ENCODE assay signal across 8 cellular contexts in the genomic region with DNA sequence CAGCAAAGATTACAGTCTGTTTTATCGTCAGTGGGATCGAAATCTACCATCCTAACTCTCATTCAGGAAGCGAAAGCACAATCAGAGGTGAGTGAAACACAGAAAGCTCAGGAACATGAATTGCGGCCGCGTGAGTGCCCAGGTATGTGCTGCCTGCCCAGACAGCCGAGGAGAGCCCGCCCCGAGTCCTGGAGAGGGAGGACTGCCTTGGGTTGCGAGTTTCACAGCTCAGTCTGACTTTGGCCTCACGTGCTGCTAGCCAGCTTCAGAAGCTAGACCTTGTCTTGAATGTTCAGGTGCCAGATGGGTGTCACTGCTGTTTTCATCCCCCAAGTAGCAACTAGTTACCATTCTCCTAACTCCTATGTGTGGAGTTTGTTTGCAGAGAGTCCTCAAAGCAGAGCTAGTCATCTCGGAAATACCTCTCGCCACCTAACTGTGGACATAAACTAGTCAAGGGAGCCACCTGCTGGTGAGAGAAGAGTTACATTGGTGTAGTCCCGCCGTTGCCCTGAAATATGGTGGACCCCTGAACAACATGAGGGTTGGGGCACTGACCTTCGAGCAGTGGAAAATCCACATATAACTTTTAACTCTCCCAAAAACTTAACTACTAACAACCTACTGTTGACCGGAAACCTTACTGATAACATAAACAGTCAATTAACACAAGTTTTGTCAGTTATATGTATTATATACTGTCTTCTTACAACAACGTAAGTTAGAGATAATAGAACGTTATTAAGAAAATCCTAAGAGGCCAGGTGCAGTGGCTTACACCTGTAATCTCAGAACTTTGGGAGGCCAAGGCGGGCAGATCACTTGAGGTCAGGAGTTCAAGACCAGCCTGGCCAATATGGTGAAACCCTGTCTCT.
DNase-seq lines count a peak whose midpoint lies in the region; ATAC-seq, FAIRE-seq and TF ChIP-seq lines count a peak whose summit lies in the region.

No MANE protein-coding gene starts in this region.

- H3K4me2 ChIP-seq in GM12878 (ENCODE audit: control insufficient read depth, insufficient read depth) = no peak overlapping the region

- CTCF ChIA-PET in AG04450 (lab: Charles Lee) (interaction anchor here (0.6 to 2.8 kb wide), 26 partner anchors 9 to 639 kb away, joined by 3 to 57 read pairs (median 3); a partner anchor contains a TSS), GM12878 (lab: Yijun Ruan, JAX) (interaction anchor here (0.6 to 2.4 kb wide), 39 partner anchors 9 to 905 kb away, joined by 3 to 27 read pairs (median 4); no protein-coding TSS in a partner anchor)

- H3K4me1 ChIP-seq in GM12878 (ENCODE audit: control insufficient read depth, insufficient read depth, low read length) = no peaks in the 10 kb centered on the region

- no peak for TF ChIP-seq EP300 in GM12878 (IDR thresholded peaks at IDR 0.05; ENCODE audit: borderline replicate concordance in 1 of 2, control insufficient read depth in 1 of 2, low read depth in 2 of 2, low read length in 2 of 2)

- H3K36me3 ChIP-seq in GM12878 (ENCODE audit: control insufficient read depth in 2 of 2, insufficient read depth in 2 of 2, low read length in 1 of 2) = no peaks in the 10 kb centered on the region

- peak; percentile 38 for DNase-seq in AG04450 (ENCODE audit: low read depth, low spot score)
- peak; percentile 63 for DNase-seq in NCI-H2081 treated with DMSO at 0.1 percent for 48 hours (lab: John Stamatoyannopoulos, UW)
- DNase-seq in T1000 (lab: John Stamatoyannopoulos, UW) = peak; percentile 69
- DNase-seq in GM12878 (ENCODE audit: low read depth, low spot score) = peak; percentile 17
- peak; percentile 83 for DNase-seq in iPS-NIHi11 (ENCODE audit: low spot score)
- DNase-seq in stimulated activated CD4-positive, alpha-beta T cell treated with anti-CD3 and anti-CD28 coated beads, Interleukin-15, amount 100 ng/mL, for 48 hours (ENCODE audit: low read depth in 2 of 2) = peak; percentile 30 to 58

- no peak overlapping the region for H3K9ac ChIP-seq in GM12878 (ENCODE audit: control insufficient read depth, insufficient read depth, low read length)

- no peaks in the 10 kb centered on the region for H3K9me3 ChIP-seq in AG04450 (ENCODE audit: control insufficient read depth, insufficient read depth, low read length)
- H3K9me3 ChIP-seq in GM12878 (replicated peaks; ENCODE audit: control insufficient read depth, insufficient read depth, low read length) = no peaks in the 10 kb centered on the region

- no peak for TF ChIP-seq POLR2A in GM12878 (IDR thresholded peaks at IDR 0.05; ENCODE audit: low read depth, low read length)

- in situ Hi-C loops in GM12878 (cut with MboI) = loop anchor here (5.0 kb wide), 2 partner anchors 271 to 511 kb away; no protein-coding TSS in a partner anchor

- no peaks in the 10 kb centered on the region for H3K79me2 ChIP-seq in GM12878 (ENCODE audit: control insufficient read depth, insufficient read depth, low read length)

- no peak overlapping the region for H2AFZ ChIP-seq in GM12878 (ENCODE audit: control insufficient read depth, low read depth, low read length)

- SMC1A ChIA-PET in GM12878 (lab: Charles Lee; ENCODE audit: uncharacterized antibody, unreplicated experiment) = interaction anchor here (0.6 to 1.8 kb wide), 14 partner anchors 9 to 809 kb away, joined by 3 to 9 read pairs (median 3); no protein-coding TSS in a partner anchor

- peak; percentile 77 for TF ChIP-seq RAD21 in GM12878 (IDR thresholded peaks at IDR 0.05; ENCODE audit: insufficient read depth, low read depth, low read length)

- H4K20me1 ChIP-seq in GM12878 (ENCODE audit: control insufficient read depth, insufficient read depth) = no peaks in the 10 kb centered on the region

- H3K27ac ChIP-seq in AG04450 (ENCODE audit: low read depth, low read length) (no peak overlapping the region), GM12878 (ENCODE audit: control insufficient read depth, insufficient read depth) (no peak overlapping the region)

- POLR2A ChIA-PET in AG04450 (lab: Yijun Ruan, JAX) = interaction anchor here (0.7 kb wide), 1 partner anchor 532 kb away, joined by 5 read pairs; no protein-coding TSS in a partner anchor
- POLR2A ChIA-PET in GM12878 (lab: Charles Lee) = no interaction called here

- no peaks in the 10 kb centered on the region for H3K27me3 ChIP-seq in AG04450 (ENCODE audit: control insufficient read depth, insufficient read depth, low read length)
- no peaks in the 10 kb centered on the region for H3K27me3 ChIP-seq in GM12878 (replicated peaks in 1 of 2; ENCODE audit: control insufficient read depth in 2 of 2, insufficient read depth in 2 of 2, low read length in 1 of 2)

- intact Hi-C loops in GM12878 (cut with micrococcal nuclease; ENCODE audit: unreplicated experiment) = loop anchor here (1.0 to 5.0 kb wide), 3 partner anchors 234 to 512 kb away; no protein-coding TSS in a partner anchor

- RAD21 ChIA-PET in GM12878 (lab: Charles Lee; ENCODE audit: unreplicated experiment) = interaction anchor here (0.5 to 1.4 kb wide), 15 partner anchors 10 to 861 kb away, joined by 3 to 12 read pairs (median 4); a partner anchor contains a TSS

- ATAC-seq in GM18868 (IDR thresholded peaks at IDR 0.05; ENCODE audit: unreplicated experiment) = peak; percentile 97
- ATAC-seq in HG03066 (IDR thresholded peaks at IDR 0.05; ENCODE audit: low read depth, unreplicated experiment) = peak; percentile 91
- ATAC-seq in GM12878 = peak; percentile 99

- WGBS in GM12878 (ENCODE audit: insufficient coverage, insufficient replicate concordance, low lambda C conversion rate, missing lambda C conversion rate) = 66% methylated on average over 20 of the region's 20 CpGs

- TF ChIP-seq CTCF in AG04450 (IDR thresholded peaks at IDR 0.05; ENCODE audit: low read depth, low read length) = peak; percentile 83
- TF ChIP-seq CTCF in GM12878 (IDR thresholded peaks at IDR 0.05 in 2 of 3, conservative IDR thresholded peaks at IDR 0.05 in 1 of 3; ENCODE audit: control insufficient read depth in 2 of 3, extremely low read depth in 1 of 3, insufficient read depth in 1 of 3, low read depth in 3 of 3, low read length in 3 of 3) = peak; percentile 67 to 83 (median 75)

- no peak overlapping the region for H3K4me3 ChIP-seq in AG04450 (ENCODE audit: low read depth, low read length)
- H3K4me3 ChIP-seq in GM12878 = no peak overlapping the region

- FAIRE-seq in GM12878 (lab: Jason Lieb, UNC) = peak; percentile 64

- BruUV-seq in GM12878 (replicated peaks; lab: Mats Ljungman, UMichigan) = no TSS peak

TF ChIP-seq in GM12878, 131 proteins besides CTCF, POLR2A, EP300 and RAD21:
- TF ChIP-seq SMARCA5 (IDR thresholded peaks at IDR 0.05) (0 out of 2 replicates have a peak, but pooled peaks have one; percentile 45), SIN3A (IDR thresholded peaks at IDR 0.05; ENCODE audit: low read depth, low read length) (no peak), CBX5 (IDR thresholded peaks at IDR 0.05; ENCODE audit: low read depth) (no peak), YY1 (IDR thresholded peaks at IDR 0.05; ENCODE audit: low read depth, low read length) (peak; percentile 57), SMC3 (IDR thresholded peaks at IDR 0.05; ENCODE audit: borderline replicate concordance, low read length) (peak; percentile 73), FOS (IDR thresholded peaks at IDR 0.05; ENCODE audit: borderline replicate concordance, extremely low read depth, insufficient read length) (no peak), MEF2B (IDR thresholded peaks at IDR 0.05; ENCODE audit: partially characterized antibody, poor library complexity, severe bottlenecking) (no peak), IRF4 (IDR thresholded peaks at IDR 0.05; ENCODE audit: low read depth, low read length) (peak; percentile 56; the same call in 1 of the 2 replicates), CREB1 (IDR thresholded peaks at IDR 0.05; ENCODE audit: low read depth) (no peak)
- TF ChIP-seq, protein P1, sequence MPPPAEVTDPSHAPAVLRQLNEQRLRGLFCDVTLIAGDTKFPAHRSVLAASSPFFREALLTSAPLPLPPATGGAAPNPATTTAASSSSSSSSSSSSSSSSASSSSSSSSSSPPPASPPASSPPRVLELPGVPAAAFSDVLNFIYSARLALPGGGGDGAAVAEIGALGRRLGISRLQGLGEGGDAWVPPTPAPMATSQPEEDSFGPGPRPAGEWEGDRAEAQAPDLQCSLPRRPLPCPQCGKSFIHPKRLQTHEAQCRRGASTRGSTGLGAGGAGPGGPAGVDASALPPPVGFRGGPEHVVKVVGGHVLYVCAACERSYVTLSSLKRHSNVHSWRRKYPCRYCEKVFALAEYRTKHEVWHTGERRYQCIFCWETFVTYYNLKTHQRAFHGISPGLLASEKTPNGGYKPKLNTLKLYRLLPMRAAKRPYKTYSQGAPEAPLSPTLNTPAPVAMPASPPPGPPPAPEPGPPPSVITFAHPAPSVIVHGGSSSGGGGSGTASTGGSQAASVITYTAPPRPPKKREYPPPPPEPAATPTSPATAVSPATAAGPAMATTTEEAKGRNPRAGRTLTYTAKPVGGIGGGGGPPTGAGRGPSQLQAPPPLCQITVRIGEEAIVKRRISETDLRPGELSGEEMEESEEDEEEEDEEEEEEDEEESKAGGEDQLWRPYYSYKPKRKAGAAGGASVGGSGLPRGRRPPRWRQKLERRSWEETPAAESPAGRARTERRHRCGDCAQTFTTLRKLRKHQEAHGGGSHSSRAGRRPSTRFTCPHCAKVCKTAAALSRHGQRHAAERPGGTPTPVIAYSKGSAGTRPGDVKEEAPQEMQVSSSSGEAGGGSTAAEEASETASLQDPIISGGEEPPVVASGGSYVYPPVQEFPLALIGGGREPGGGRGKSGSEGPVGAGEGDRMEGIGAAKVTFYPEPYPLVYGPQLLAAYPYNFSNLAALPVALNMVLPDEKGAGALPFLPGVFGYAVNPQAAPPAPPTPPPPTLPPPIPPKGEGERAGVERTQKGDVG (CRISPR knock-in tag; IDR thresholded peaks at IDR 0.05) = no peak

Comparison
In these comparisons a context has a peak if more than half of its experiments do, and no peak if none do; other contexts are left out.
1. DNase-seq: peak in every context shown above with its lines; median percentile 83 in iPS-NIHi11; 69 in T1000; 63 in NCI-H2081 treated with DMSO at 0.1 percent for 48 hours; 44 in stimulated activated CD4-positive, alpha-beta T cell treated with anti-CD3 and anti-CD28 coated beads, Interleukin-15, amount 100 ng/mL, for 48 hours; 38 in AG04450; 17 in GM12878.